Comparison of ENCODE assay signal across 8 cellular contexts in the genomic region with DNA sequence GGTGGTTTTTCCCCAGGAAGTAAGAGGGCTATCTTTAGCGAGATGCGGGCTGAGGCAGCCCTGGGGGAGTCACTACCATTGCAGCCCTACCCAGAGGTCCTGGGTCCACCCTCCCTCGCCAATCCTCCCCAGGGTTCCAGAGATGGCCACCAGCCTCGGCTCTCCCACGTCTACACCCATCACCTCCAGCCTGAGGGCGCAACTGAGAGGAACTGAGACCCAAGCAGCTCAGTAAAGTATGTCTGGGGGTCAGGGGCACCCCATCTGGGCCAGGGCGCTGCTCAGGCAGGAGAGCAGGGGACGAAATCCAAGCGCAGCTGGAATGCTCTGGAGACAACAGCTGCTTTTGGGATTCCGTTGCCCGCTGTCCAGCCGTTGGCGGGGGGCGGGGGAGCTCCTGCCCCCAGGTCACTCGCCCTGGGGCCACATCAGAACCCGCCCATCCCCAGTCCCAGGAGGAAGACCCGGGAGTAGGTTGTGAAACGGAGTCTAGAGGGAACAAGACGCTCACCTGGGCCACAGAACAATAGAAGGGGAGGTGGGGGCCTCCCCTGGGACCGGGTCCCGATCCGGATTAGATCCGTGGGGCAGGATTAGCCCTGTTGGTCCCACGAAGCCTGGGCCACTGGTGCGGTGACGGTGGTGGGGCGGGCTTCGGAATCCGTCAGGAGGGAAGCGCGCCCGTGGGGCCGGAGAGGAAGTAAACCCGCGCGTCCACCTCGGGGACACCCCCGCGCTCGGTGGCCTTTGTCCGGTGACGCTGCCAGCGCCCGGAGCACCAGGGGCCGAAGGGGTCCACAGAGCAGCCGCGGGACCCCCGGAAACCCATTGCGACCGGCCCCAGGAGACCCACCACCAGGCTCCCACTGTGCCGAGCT. TPM values are rescaled to one million over a fixed set of nuclear protein-coding genes. Genes with fewer than 3 reads are reported as not detected.
DNase-seq lines count a peak whose midpoint lies in the region; ATAC-seq and TF ChIP-seq lines count a peak whose summit lies in the region.

No MANE protein-coding gene starts in this region.

- H3K27me3 ChIP-seq in CD4-positive, CD25-positive, alpha-beta regulatory T cell (ENCODE audit: control insufficient read depth, insufficient read depth, low read length), result no peaks in the 10 kb centered on the region
- H3K27me3 ChIP-seq in Karpas-422 (ENCODE audit: low read length) (no peaks in the 10 kb centered on the region), heart right ventricle (no peaks in the 10 kb centered on the region), prostate gland (replicated peaks; ENCODE audit: insufficient read depth) (no peaks in the 10 kb centered on the region)

- peak overlapping the region; percentile 48 for H3K4me3 ChIP-seq in CD4-positive, CD25-positive, alpha-beta regulatory T cell (ENCODE audit: low read depth, low read length)
- peak overlapping the region; percentile 82 for H3K4me3 ChIP-seq in Karpas-422 (ENCODE audit: low read length)
- peak overlapping the region; percentile 69 to 99 (median 92) for H3K4me3 ChIP-seq in heart right ventricle
- peak overlapping the region; percentile 79 to 86 for H3K4me3 ChIP-seq in prostate gland

- peak in 1 of 3 donors; percentile 42 for DNase-seq in CD4-positive, CD25-positive, alpha-beta regulatory T cell
- DNase-seq in Karpas-422, result peak; percentile 81
- DNase-seq in activated naive CD4-positive, alpha-beta T cell treated with anti-CD3 and anti-CD28 coated beads for 36 hours, result peak; percentile 50
- DNase-seq in heart right ventricle, result peak; percentile 60 to 62
- no peak for DNase-seq in prostate gland (ENCODE audit: low spot score)
- DNase-seq in foreskin melanocyte, result no peak
- DNase-seq in cerebellum (ENCODE audit: low spot score), result no peak

- 1 to 2% methylated on average over 51 of the region's 51 CpGs for WGBS in heart right ventricle, 2 donors
- WGBS in prostate gland, result 2% methylated on average over 35 of the region's 51 CpGs

- peak overlapping the region; percentile 86 to 98 (median 96) for H3K4me3 Mint-ChIP-seq in CD4-positive, CD25-positive, alpha-beta regulatory T cell
- H3K4me3 Mint-ChIP-seq in activated naive CD4-positive, alpha-beta T cell treated with anti-CD3 and anti-CD28 coated beads for 36 hours, result peak overlapping the region; percentile 96

- H3K9me3 ChIP-seq in CD4-positive, CD25-positive, alpha-beta regulatory T cell (ENCODE audit: control insufficient read depth in 2 of 2, low read length in 2 of 2), result no peaks in the 10 kb centered on the region
- H3K9me3 ChIP-seq in Karpas-422 (ENCODE audit: low read length), result no peaks in the 10 kb centered on the region
- no peaks in the 10 kb centered on the region for H3K9me3 ChIP-seq in heart right ventricle
- H3K9me3 ChIP-seq in prostate gland, result no peaks in the 10 kb centered on the region

- H3K27ac ChIP-seq in CD4-positive, CD25-positive, alpha-beta regulatory T cell (ENCODE audit: insufficient read depth, low read length, poor library complexity, severe bottlenecking), result peak overlapping the region; percentile 98
- H3K27ac ChIP-seq in Karpas-422 (ENCODE audit: low read length) (peak overlapping the region; percentile 93), heart right ventricle (peak overlapping the region; percentile 98 to 100 (median 100)), prostate gland (peak overlapping the region; percentile 99 to 100)

- no peak for ATAC-seq in CD4-positive, CD25-positive, alpha-beta regulatory T cell (ENCODE audit: low read depth in 2 of 2)
- ATAC-seq in heart right ventricle, result peak; percentile 1 to 29 (median 6)

- H3K27me3 Mint-ChIP-seq in CD4-positive, CD25-positive, alpha-beta regulatory T cell, result peaks cover 5% of the 10 kb centered on the region
- H3K27me3 Mint-ChIP-seq in activated naive CD4-positive, alpha-beta T cell treated with anti-CD3 and anti-CD28 coated beads for 36 hours (ENCODE audit: low read depth), result no peaks in the 10 kb centered on the region

- H3K9ac ChIP-seq in Karpas-422 (ENCODE audit: low read length), result peak overlapping the region; percentile 96

- peaks cover 51% of the 10 kb centered on the region for H3K79me2 ChIP-seq in Karpas-422 (ENCODE audit: low read length)

- CTCF ChIA-PET in activated naive CD4-positive, alpha-beta T cell treated with anti-CD3 and anti-CD28 coated beads for 36 hours (lab: Charles Lee), result interaction anchor here (0.6 to 8.7 kb wide), 6 partner anchors 11 to 1252 kb away, joined by 3 to 84 read pairs (median 12); a partner anchor contains a TSS

- peaks cover 10 to 66% (median 20%) of the 10 kb centered on the region in 4 donors for H3K4me1 Mint-ChIP-seq in CD4-positive, CD25-positive, alpha-beta regulatory T cell
- peaks cover 45% of the 10 kb centered on the region for H3K4me1 Mint-ChIP-seq in activated naive CD4-positive, alpha-beta T cell treated with anti-CD3 and anti-CD28 coated beads for 36 hours (ENCODE audit: low read depth)

- H3K4me2 ChIP-seq in Karpas-422 (ENCODE audit: low read depth, low read length, poor library complexity, severe bottlenecking), result peak overlapping the region; percentile 97

- no peaks in the 10 kb centered on the region for H3K9me3 Mint-ChIP-seq in CD4-positive, CD25-positive, alpha-beta regulatory T cell
- H3K9me3 Mint-ChIP-seq in activated naive CD4-positive, alpha-beta T cell treated with anti-CD3 and anti-CD28 coated beads for 36 hours, result no peaks in the 10 kb centered on the region

- in situ Hi-C loops in GM18951 (cut with MboI; ENCODE audit: low sequenced_read_pairs, unreplicated experiment), result no loop called here

- H2AFZ ChIP-seq in Karpas-422 (ENCODE audit: low read length), result no peak overlapping the region

- H3K36me3 ChIP-seq in CD4-positive, CD25-positive, alpha-beta regulatory T cell (ENCODE audit: control insufficient read depth, insufficient read depth, low read length), result peaks cover 30% of the 10 kb centered on the region
- peaks cover 23% of the 10 kb centered on the region for H3K36me3 ChIP-seq in Karpas-422 (ENCODE audit: insufficient read depth, low read length)
- H3K36me3 ChIP-seq in heart right ventricle, result peaks cover 0 to 42% (median 27%) of the 10 kb centered on the region in 9 donors
- H3K36me3 ChIP-seq in prostate gland, result peaks cover 7 to 10% of the 10 kb centered on the region in 2 donors

- intact Hi-C loops in activated naive CD4-positive, alpha-beta T cell treated with anti-CD3 and anti-CD28 coated beads for 36 hours (cut with micrococcal nuclease), result loop anchor here (1.0 to 10.0 kb wide), 11 partner anchors 9 to 767 kb away; a partner anchor contains a TSS
- intact Hi-C loops in heart right ventricle (cut with DNase I) (loop anchor here in 3 of 10 donors (2.0 to 10.0 kb wide), 2 partner anchors 32 to 404 kb away; a partner anchor contains a TSS), prostate gland (cut with DNase I) (loop anchor here (5.0 kb wide), 1 partner anchor 72 kb away; a partner anchor contains a TSS)

- TF ChIP-seq CTCF in heart right ventricle (IDR thresholded peaks at IDR 0.05), result no peak
- no peak for TF ChIP-seq CTCF in prostate gland (IDR thresholded peaks at IDR 0.05)

- no peaks in the 10 kb centered on the region for H3K9me2 ChIP-seq in Karpas-422 (replicated peaks; ENCODE audit: insufficient read depth, low read length)

- H3K36me3 Mint-ChIP-seq in CD4-positive, CD25-positive, alpha-beta regulatory T cell, result peaks cover 14% of the 10 kb centered on the region
- peaks cover 29% of the 10 kb centered on the region for H3K36me3 Mint-ChIP-seq in activated naive CD4-positive, alpha-beta T cell treated with anti-CD3 and anti-CD28 coated beads for 36 hours (ENCODE audit: low read depth)

- H3K27ac Mint-ChIP-seq in CD4-positive, CD25-positive, alpha-beta regulatory T cell, result peak overlapping the region; percentile 52 to 96 (median 62)
- H3K27ac Mint-ChIP-seq in activated naive CD4-positive, alpha-beta T cell treated with anti-CD3 and anti-CD28 coated beads for 36 hours, result peak overlapping the region; percentile 95

- peaks cover 11% of the 10 kb centered on the region; the same call in 1 of the 2 replicates for H4K20me1 ChIP-seq in Karpas-422 (ENCODE audit: insufficient read depth, low read depth, low read length)

- TF ChIP-seq POLR2A in GM18951 (IDR thresholded peaks at IDR 0.05; ENCODE audit: extremely low read depth, insufficient read depth, insufficient read length) (peak; percentile 25), prostate gland (IDR thresholded peaks at IDR 0.05) (no peak)

- H3K4me1 ChIP-seq in CD4-positive, CD25-positive, alpha-beta regulatory T cell (ENCODE audit: control insufficient read depth, insufficient read depth, low read length, poor library complexity, severe bottlenecking), result peaks cover 46% of the 10 kb centered on the region
- H3K4me1 ChIP-seq in Karpas-422 (ENCODE audit: low read length) (peaks cover 62% of the 10 kb centered on the region), heart right ventricle (peaks cover 8 to 64% (median 49%) of the 10 kb centered on the region in 9 donors), prostate gland (replicated peaks) (peaks cover 3% of the 10 kb centered on the region)

RNA-seq across cellular contexts. Expression of a gene that starts 1.3 kb away (rescaled TPM):
- 57.8 TPM for total RNA-seq in CD4-positive, CD25-positive, alpha-beta regulatory T cell
- 100 to 1,000 TPM; 155 to 179 (median 162) TPM for polyA plus RNA-seq in CD4-positive, CD25-positive, alpha-beta regulatory T cell
- total RNA-seq in Karpas-422 (2014; rRNA removed; shearing (Covaris generic); ENCODE audit: low replicate concordance), result 228 and 279 TPM in 2 replicates
- total RNA-seq in activated naive CD4-positive, alpha-beta T cell treated with anti-CD3 and anti-CD28 coated beads for 36 hours, result 100 to 1,000 TPM; 113 to 115 TPM
- total RNA-seq in heart right ventricle, result 100 to 1,000 TPM; 154 to 186 (median 167) TPM
- polyA plus RNA-seq in heart right ventricle, result 100 to 1,000 TPM; 184 to 280 TPM
- total RNA-seq in prostate gland, result 100 to 1,000 TPM; 168 to 183 TPM
- 26.8 TPM for total RNA-seq in cerebellum

RNA-seq across cellular contexts. Expression of a gene that starts 2.2 kb away (rescaled TPM):
- 22.2 TPM for total RNA-seq in CD4-positive, CD25-positive, alpha-beta regulatory T cell
- 10 to 100 TPM; 30.0 to 40.8 (median 32.1) TPM for polyA plus RNA-seq in CD4-positive, CD25-positive, alpha-beta regulatory T cell
- total RNA-seq in Karpas-422 (2014; rRNA removed; shearing (Covaris generic); ENCODE audit: low replicate concordance), result 44.8 and 53.4 TPM in 2 replicates
- total RNA-seq in activated naive CD4-positive, alpha-beta T cell treated with anti-CD3 and anti-CD28 coated beads for 36 hours, result 10 to 100 TPM; 19.5 to 19.7 TPM
- total RNA-seq in heart right ventricle (10 to 100 TPM in 8 of 10 donors, 1 to 10 TPM in 2; 7.6 to 17.8 (median 13.9) TPM), prostate gland (10 to 100 TPM; 50.2 to 60.3 TPM), cerebellum (37.2 TPM)
- polyA plus RNA-seq in heart right ventricle, result 10 to 100 TPM; 15.2 to 16.1 TPM

RNA-seq across cellular contexts. Expression of a gene that starts 8.6 kb away (rescaled TPM):
- 78.4 TPM for total RNA-seq in CD4-positive, CD25-positive, alpha-beta regulatory T cell
- 10 to 100 TPM; 58.6 to 81.3 (median 73.0) TPM for polyA plus RNA-seq in CD4-positive, CD25-positive, alpha-beta regulatory T cell
- total RNA-seq in Karpas-422 (2014; rRNA removed; shearing (Covaris generic); ENCODE audit: low replicate concordance), result 522 and 655 TPM in 2 replicates
- 100 to 1,000 TPM; 565 to 593 TPM for total RNA-seq in activated naive CD4-positive, alpha-beta T cell treated with anti-CD3 and anti-CD28 coated beads for 36 hours
- 10 to 100 TPM; 40.7 to 70.3 (median 58.4) TPM for total RNA-seq in heart right ventricle
- 100 to 1,000 TPM in 1 of 2 donors, 10 to 100 TPM in 1; 84.0 to 105 TPM for polyA plus RNA-seq in heart right ventricle
- 100 to 1,000 TPM; 110 to 186 TPM for total RNA-seq in prostate gland
- total RNA-seq in cerebellum, result 134 TPM

RNA-seq across cellular contexts. Expression of a gene that starts 13.4 kb away (rescaled TPM):
- total RNA-seq in CD4-positive, CD25-positive, alpha-beta regulatory T cell, result 208 TPM
- polyA plus RNA-seq in CD4-positive, CD25-positive, alpha-beta regulatory T cell, result 100 to 1,000 TPM in 3 of 4 donors, 10 to 100 TPM in 1; 74.0 to 117 (median 112) TPM
- 82.1 and 110 TPM in 2 replicates for total RNA-seq in Karpas-422 (2014; rRNA removed; shearing (Covaris generic); ENCODE audit: low replicate concordance)
- total RNA-seq in activated naive CD4-positive, alpha-beta T cell treated with anti-CD3 and anti-CD28 coated beads for 36 hours, result 100 to 1,000 TPM; 119 to 120 TPM
- total RNA-seq in heart right ventricle (10 to 100 TPM; 70.4 to 98.8 (median 76.5) TPM), prostate gland (100 to 1,000 TPM; 128 to 223 TPM), cerebellum (79.4 TPM)
- polyA plus RNA-seq in heart right ventricle, result 100 to 1,000 TPM in 1 of 2 donors, 10 to 100 TPM in 1; 77.5 to 126 TPM

RNA-seq across cellular contexts. Expression of a gene that starts 30.5 kb away (rescaled TPM):
- total RNA-seq in CD4-positive, CD25-positive, alpha-beta regulatory T cell, result 39.2 TPM
- polyA plus RNA-seq in CD4-positive, CD25-positive, alpha-beta regulatory T cell, result 10 to 100 TPM; 19.5 to 29.9 (median 24.4) TPM
- total RNA-seq in Karpas-422 (2014; rRNA removed; shearing (Covaris generic); ENCODE audit: low replicate concordance), result 36.1 and 86.7 TPM in 2 replicates
- 10 to 100 TPM; 20.2 to 21.7 TPM for total RNA-seq in activated naive CD4-positive, alpha-beta T cell treated with anti-CD3 and anti-CD28 coated beads for 36 hours
- total RNA-seq in heart right ventricle, result 10 to 100 TPM; 23.8 to 41.7 (median 30.8) TPM
- polyA plus RNA-seq in heart right ventricle, result 10 to 100 TPM; 25.8 to 30.9 TPM
- total RNA-seq in prostate gland, result 100 to 1,000 TPM in 1 of 2 donors, 10 to 100 TPM in 1; 56.0 to 101 TPM
- 44.4 TPM for total RNA-seq in cerebellum

Comparison
In these comparisons a context has a peak if more than half of its experiments do, and no peak if none do; other contexts are left out.
1. ATAC-seq: peak in heart right ventricle (8 of 8); none in CD4-positive, CD25-positive, alpha-beta regulatory T cell (0 of 2).
2. DNase-seq: peak in Karpas-422 (single experiment), activated naive CD4-positive, alpha-beta T cell treated with anti-CD3 and anti-CD28 coated beads for 36 hours (single experiment) and heart right ventricle (2 of 2); none in prostate gland (single experiment), foreskin melanocyte (single experiment) and cerebellum (single experiment).
3. Peak in every context shown above with its lines, with median percentiles within 50 percentile points of each other: H3K27ac ChIP-seq and H3K4me3 ChIP-seq.